Comparison of ENCODE assay signal across 1 cellular context in genomic region chrX:2608638-2609430, GRCh38.
TF ChIP-seq lines count a peak whose summit lies in the region.

No MANE protein-coding gene starts in this region.

TF ChIP-seq in HepG2, 621 proteins besides CTCF, POLR2A, EP300 and RAD21 (continued from another document and continues in another):
- TF ChIP-seq REPIN1 (CRISPR knock-in tag; IDR thresholded peaks at IDR 0.05; ENCODE audit: borderline replicate concordance, low read depth) (no peak), ZUFSP (CRISPR knock-in tag; IDR thresholded peaks at IDR 0.05; ENCODE audit: borderline replicate concordance) (no peak), ZBTB44 (CRISPR knock-in tag; IDR thresholded peaks at IDR 0.05) (no peak), ZFP82 (CRISPR knock-in tag; IDR thresholded peaks at IDR 0.05; ENCODE audit: borderline replicate concordance) (no peak), THAP11 (CRISPR knock-in tag; IDR thresholded peaks at IDR 0.05) (no peak), ZFP36 (IDR thresholded peaks at IDR 0.05; ENCODE audit: borderline replicate concordance, low read depth, low read length, partially characterized antibody) (no peak), ZNF749 (CRISPR knock-in tag; IDR thresholded peaks at IDR 0.05; ENCODE audit: borderline replicate concordance) (no peak), CEBPG (CRISPR knock-in tag; IDR thresholded peaks at IDR 0.05) (no peak), ETS1 (CRISPR knock-in tag; IDR thresholded peaks at IDR 0.05) (no peak), MEIS1 (CRISPR knock-in tag; IDR thresholded peaks at IDR 0.05; ENCODE audit: borderline replicate concordance) (no peak), KAT2B (IDR thresholded peaks at IDR 0.05; ENCODE audit: borderline replicate concordance, low read depth, low read length) (no peak), ZNF382 (CRISPR knock-in tag; IDR thresholded peaks at IDR 0.05; ENCODE audit: borderline replicate concordance) (no peak), HMGA1 (CRISPR knock-in tag; conservative IDR thresholded peaks at IDR 0.05) (no peak), ARHGAP35 (CRISPR knock-in tag; IDR thresholded peaks at IDR 0.05; ENCODE audit: borderline replicate concordance) (no peak), ZNF781 (CRISPR knock-in tag; IDR thresholded peaks at IDR 0.05; ENCODE audit: borderline replicate concordance, not compliant biosample characterization) (no peak), DDIT3 (CRISPR knock-in tag; IDR thresholded peaks at IDR 0.05) (no peak), ZNF34 (CRISPR knock-in tag; IDR thresholded peaks at IDR 0.05; ENCODE audit: borderline replicate concordance) (no peak), ZNF253 (CRISPR knock-in tag; IDR thresholded peaks at IDR 0.05; ENCODE audit: borderline replicate concordance) (no peak), FLYWCH1 (CRISPR knock-in tag; IDR thresholded peaks at IDR 0.05) (no peak), BRF2 (CRISPR knock-in tag; IDR thresholded peaks at IDR 0.05) (no peak), ZNF558 (CRISPR knock-in tag; IDR thresholded peaks at IDR 0.05; ENCODE audit: borderline replicate concordance) (0 out of 2 replicates have a peak, but pooled peaks have one; percentile 24), SRY (CRISPR knock-in tag; IDR thresholded peaks at IDR 0.05) (peak; percentile 31), ZBTB21 (CRISPR knock-in tag; IDR thresholded peaks at IDR 0.05) (no peak), ZNF510 (CRISPR knock-in tag; IDR thresholded peaks at IDR 0.05; ENCODE audit: low read depth) (no peak), ZNF501 (CRISPR knock-in tag; IDR thresholded peaks at IDR 0.05) (peak; percentile 60), ZNF512 (CRISPR knock-in tag; IDR thresholded peaks at IDR 0.05) (no peak), MNT (IDR thresholded peaks at IDR 0.05) (no peak), ZNF772 (CRISPR knock-in tag; IDR thresholded peaks at IDR 0.05) (no peak), ZNF598 (CRISPR knock-in tag; IDR thresholded peaks at IDR 0.05; ENCODE audit: borderline replicate concordance) (no peak), PCBP1 (IDR thresholded peaks at IDR 0.05; ENCODE audit: borderline replicate concordance, low read depth, low read length) (0 out of 2 replicates have a peak, but pooled peaks have one; percentile 33), ZNF784 (CRISPR knock-in tag; IDR thresholded peaks at IDR 0.05; ENCODE audit: borderline replicate concordance) (no peak), RFX5 (IDR thresholded peaks at IDR 0.05; ENCODE audit: low read depth, low read length) (no peak), GABPB1 (CRISPR knock-in tag; IDR thresholded peaks at IDR 0.05) (peak; percentile 74; the same call in 1 of the 2 replicates), CBX1 (IDR thresholded peaks at IDR 0.05; ENCODE audit: low read depth) (no peak), ZNF207 (IDR thresholded peaks at IDR 0.05; ENCODE audit: borderline replicate concordance) (no peak), TCF12 (IDR thresholded peaks at IDR 0.05) (no peak), TCF12 (CRISPR knock-in tag; IDR thresholded peaks at IDR 0.05) (no peak), ZBTB33 (CRISPR knock-in tag; IDR thresholded peaks at IDR 0.05) (no peak), ZNF605 (CRISPR knock-in tag; IDR thresholded peaks at IDR 0.05) (no peak; the same call in 1 of the 2 replicates), DZIP1 (CRISPR knock-in tag; IDR thresholded peaks at IDR 0.05) (no peak), ZC3H13 (CRISPR knock-in tag; IDR thresholded peaks at IDR 0.05) (no peak), ZSCAN30 (CRISPR knock-in tag; IDR thresholded peaks at IDR 0.05) (no peak), TRAFD1 (CRISPR knock-in tag; IDR thresholded peaks at IDR 0.05; ENCODE audit: borderline replicate concordance) (no peak), NONO (IDR thresholded peaks at IDR 0.05) (no peak), NONO (CRISPR knock-in tag; conservative IDR thresholded peaks at IDR 0.05) (peak; percentile 45; the same call in 1 of the 2 replicates), CCAR2 (optimal IDR thresholded peaks at IDR 0.05; ENCODE audit: low read depth, low read length) (no peak), ZNF431 (CRISPR knock-in tag; IDR thresholded peaks at IDR 0.05; ENCODE audit: borderline replicate concordance, low read depth) (0 out of 2 replicates have a peak, but pooled peaks have one; percentile 51), ZKSCAN8 (CRISPR knock-in tag; IDR thresholded peaks at IDR 0.05; ENCODE audit: borderline replicate concordance) (no peak), SOX13 (IDR thresholded peaks at IDR 0.05) (no peak), SOX13 (CRISPR knock-in tag; conservative IDR thresholded peaks at IDR 0.05 in 1 of 2, IDR thresholded peaks at IDR 0.05 in 1 of 2) (no peak), PHF21A (CRISPR knock-in tag; IDR thresholded peaks at IDR 0.05) (peak; percentile 65), ZNF891 (CRISPR knock-in tag; IDR thresholded peaks at IDR 0.05) (peak; percentile 64; the same call in 1 of the 2 replicates), ZNF33A (CRISPR knock-in tag; IDR thresholded peaks at IDR 0.05; ENCODE audit: borderline replicate concordance) (no peak), ZNF629 (CRISPR knock-in tag; conservative IDR thresholded peaks at IDR 0.05) (no peak), ZNF879 (CRISPR knock-in tag; IDR thresholded peaks at IDR 0.05) (no peak), ZBTB7B (CRISPR knock-in tag; IDR thresholded peaks at IDR 0.05) (no peak)
